ENCODE assay signal across 2 cellular contexts in the genomic region with DNA sequence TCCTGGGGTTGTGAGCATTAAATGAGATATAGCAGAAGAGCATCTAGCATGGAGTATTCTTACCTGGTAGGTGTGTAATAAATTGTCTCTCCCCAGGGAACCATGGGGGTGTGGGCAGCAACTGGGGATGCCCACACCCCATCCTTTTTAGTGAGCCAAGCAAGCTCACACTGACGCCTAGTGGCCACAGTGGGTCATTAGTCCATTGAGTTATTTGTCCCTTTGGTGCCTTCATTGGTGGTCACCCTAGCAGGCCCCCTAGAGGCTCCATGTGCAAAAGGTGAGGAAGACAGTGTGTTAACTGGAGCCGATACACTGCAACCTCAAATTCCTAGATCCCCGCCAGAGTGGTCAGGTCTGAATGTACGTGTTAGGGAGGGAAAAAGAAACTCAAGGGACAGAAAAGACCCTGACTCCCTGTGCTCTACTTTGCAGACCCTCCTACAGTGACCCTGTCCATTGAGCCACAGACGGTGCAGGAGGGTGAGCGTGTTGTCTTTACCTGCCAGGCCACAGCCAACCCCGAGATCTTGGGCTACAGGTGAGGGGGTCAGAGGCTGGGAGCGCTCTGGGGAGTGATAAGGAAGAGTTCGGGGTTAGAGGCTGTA.
TF ChIP-seq lines count a peak whose summit lies in the region.

No MANE protein-coding gene starts in this region.

TF ChIP-seq in IMR-90, 13 proteins besides CTCF, POLR2A, EP300 and RAD21 (continued from another document):
- peak; percentile 97 for TF ChIP-seq SMC3 (IDR thresholded peaks at IDR 0.05; ENCODE audit: low read depth, low read length)
- TF ChIP-seq MXI1 (IDR thresholded peaks at IDR 0.05; ENCODE audit: borderline replicate concordance, low read depth, low read length): 0 out of 2 replicates have a peak, but pooled peaks have one; percentile 12

TF ChIP-seq in endothelial cell of umbilical vein, 7 proteins besides CTCF, POLR2A, EP300 and RAD21 (continued from another document):
- TF ChIP-seq GATA2 (IDR thresholded peaks at IDR 0.05; ENCODE audit: insufficient read depth, insufficient read length, low read depth, low read length) (no peak), POLR2AphosphoS5 (IDR thresholded peaks at IDR 0.05; ENCODE audit: insufficient read depth, low read depth, low read length) (no peak), FOS (IDR thresholded peaks at IDR 0.05; ENCODE audit: borderline replicate concordance, insufficient read depth, low read length) (no peak), EZH2 (IDR thresholded peaks at IDR 0.05; ENCODE audit: borderline replicate concordance, low read depth, low read length, severe bottlenecking) (no peak), JUN (IDR thresholded peaks at IDR 0.05; ENCODE audit: borderline replicate concordance, insufficient read depth, insufficient read length, low read depth) (no peak)
